Comparison of ENCODE assay signal across 12 cellular contexts in genomic region chr21:43195131-43196021, GRCh38. TPM values are rescaled to one million over a fixed set of nuclear protein-coding genes. Genes with fewer than 3 reads are reported as not detected.
DNase-seq lines count a peak whose midpoint lies in the region; ATAC-seq and TF ChIP-seq lines count a peak whose summit lies in the region.
"Had no signal": no experiment of that assay in that cellular context is flagged by ENCODE, and none has a peak within 500 bp of the region (broad histone marks: within the 10 kb centered on the region; RNA-seq: fewer than 3 reads in every experiment).

No MANE protein-coding gene starts in this region.

- peak; percentile 87 for ATAC-seq in left ventricle myocardium superior
- no peak for ATAC-seq in activated CD8-positive, alpha-beta T cell treated with anti-CD3 and anti-CD28 coated beads, Interleukin-2, amount 10 ng/mL, durations not matched to agents 7 days and 5 days
- no peak for ATAC-seq in HG02973 (IDR thresholded peaks at IDR 0.05; ENCODE audit: unreplicated experiment)
- no peak for ATAC-seq in HG02759 (IDR thresholded peaks at IDR 0.05; ENCODE audit: unreplicated experiment)
- ATAC-seq: HCT116 had no signal

- peak; percentile 34 for DNase-seq in activated CD8-positive, alpha-beta memory T cell treated with anti-CD3 and anti-CD28 coated beads, Interleukin-2, amount 50 U/mL, for 48 hours
- peak; percentile 77 for DNase-seq in left ventricle myocardium superior
- peak; percentile 80 for DNase-seq in osteocyte (ENCODE audit: extremely low spot score, unreplicated experiment)
- no peak for DNase-seq in activated CD8-positive, alpha-beta T cell treated with anti-CD3 and anti-CD28 coated beads, Interleukin-2, amount 10 ng/mL, durations not matched to agents 7 days and 5 days
- no peak for DNase-seq in NCI-H1436 treated with DMSO at 0.1 percent for 48 hours (lab: John Stamatoyannopoulos, UW)

- peak overlapping the region; percentile 51 for H2AFZ ChIP-seq in ACC112 (ENCODE audit: low read length, unreplicated experiment)

- peaks cover 32% of the 10 kb centered on the region for H3K4me1 Mint-ChIP-seq in osteocyte (ENCODE audit: unreplicated experiment)
- peaks cover 15% of the 10 kb centered on the region for H3K4me1 Mint-ChIP-seq in activated CD8-positive, alpha-beta T cell treated with anti-CD3 and anti-CD28 coated beads, Interleukin-2, amount 10 ng/mL, durations not matched to agents 7 days and 5 days (ENCODE audit: low read depth)

- H3K27ac Mint-ChIP-seq in osteocyte (ENCODE audit: unreplicated experiment) = no peak overlapping the region
- no peak overlapping the region for H3K27ac Mint-ChIP-seq in activated CD8-positive, alpha-beta T cell treated with anti-CD3 and anti-CD28 coated beads, Interleukin-2, amount 10 ng/mL, durations not matched to agents 7 days and 5 days

- peaks cover 17% of the 10 kb centered on the region for H3K9me3 Mint-ChIP-seq in osteocyte (ENCODE audit: unreplicated experiment)
- peaks cover 22% of the 10 kb centered on the region for H3K9me3 Mint-ChIP-seq in activated CD8-positive, alpha-beta T cell treated with anti-CD3 and anti-CD28 coated beads, Interleukin-2, amount 10 ng/mL, durations not matched to agents 7 days and 5 days (ENCODE audit: insufficient read depth)

- intact Hi-C loops in left ventricle myocardium superior (cut with micrococcal nuclease) = no loop called here

- no peaks in the 10 kb centered on the region for H3K27me3 ChIP-seq in ACC112 (ENCODE audit: insufficient read depth, low read length)

- H3K4me3 ChIP-seq in ACC112 (ENCODE audit: low read depth, low read length) = peak overlapping the region; percentile 14; the same call in 1 of the 2 replicates

- TF ChIP-seq CTCF in osteocyte (IDR thresholded peaks at IDR 0.05) = no peak

- peaks cover 7% of the 10 kb centered on the region for H3K36me3 Mint-ChIP-seq in osteocyte (ENCODE audit: unreplicated experiment)
- H3K36me3 Mint-ChIP-seq in activated CD8-positive, alpha-beta T cell treated with anti-CD3 and anti-CD28 coated beads, Interleukin-2, amount 10 ng/mL, durations not matched to agents 7 days and 5 days (ENCODE audit: low read depth) = peaks cover 9% of the 10 kb centered on the region

- 0 out of 2 replicates have a peak overlapping the region, but pooled peaks have one; percentile 1 for H3K27ac ChIP-seq in ACC112 (ENCODE audit: low read depth, low read length)

- peaks cover 35% of the 10 kb centered on the region for H3K4me1 ChIP-seq in ACC112 (ENCODE audit: control insufficient read depth, insufficient read depth, low read length, unreplicated experiment)

- no peaks in the 10 kb centered on the region for H3K36me3 ChIP-seq in ACC112 (ENCODE audit: insufficient read depth, low read length)

- no peak overlapping the region for H3K4me3 Mint-ChIP-seq in osteocyte (ENCODE audit: unreplicated experiment)
- no peak overlapping the region for H3K4me3 Mint-ChIP-seq in activated CD8-positive, alpha-beta T cell treated with anti-CD3 and anti-CD28 coated beads, Interleukin-2, amount 10 ng/mL, durations not matched to agents 7 days and 5 days
- H3K4me3 Mint-ChIP-seq: activated naive CD8-positive, alpha-beta T cell treated with anti-CD3 and anti-CD28 coated beads, Interleukin-2, amount 10 ng/mL, durations not matched to agents 7 days and 5 days had no signal

- CTCF ChIA-PET in activated CD8-positive, alpha-beta T cell treated with anti-CD3 and anti-CD28 coated beads, Interleukin-2, amount 10 ng/mL, durations not matched to agents 7 days and 5 days (lab: Charles Lee) = no interaction called here

- peaks cover 39% of the 10 kb centered on the region for H3K27me3 Mint-ChIP-seq in osteocyte (ENCODE audit: unreplicated experiment)
- H3K27me3 Mint-ChIP-seq in activated CD8-positive, alpha-beta T cell treated with anti-CD3 and anti-CD28 coated beads, Interleukin-2, amount 10 ng/mL, durations not matched to agents 7 days and 5 days (ENCODE audit: low read depth) = peaks cover 18% of the 10 kb centered on the region

- H3K79me2 ChIP-seq in ACC112 (ENCODE audit: control insufficient read depth, insufficient read depth, low read length, unreplicated experiment) = no peaks in the 10 kb centered on the region

- POLR2A ChIA-PET in activated CD8-positive, alpha-beta T cell treated with anti-CD3 and anti-CD28 coated beads, Interleukin-2, amount 10 ng/mL, durations not matched to agents 7 days and 5 days (lab: Charles Lee) = no interaction called here

RNA-seq across cellular contexts. Expression of gene CRYAA, which starts 26.6 kb away (rescaled TPM):
- not detected for total RNA-seq in left ventricle myocardium superior
- not detected in 2 replicates for total RNA-seq in osteocyte
- not detected for total RNA-seq in activated CD8-positive, alpha-beta T cell treated with anti-CD3 and anti-CD28 coated beads, Interleukin-2, amount 10 ng/mL, durations not matched to agents 7 days and 5 days
- total RNA-seq: activated naive CD8-positive, alpha-beta T cell treated with anti-CD3 and anti-CD28 coated beads, Interleukin-2, amount 10 ng/mL, durations not matched to agents 7 days and 5 days; endothelial cell of umbilical vein; NCI-H460 had no signal

Comparison
In these comparisons a context has a peak if more than half of its experiments do, and no peak if none do; other contexts are left out.
1. DNase-seq: peak in activated CD8-positive, alpha-beta memory T cell treated with anti-CD3 and anti-CD28 coated beads, Interleukin-2, amount 50 U/mL, for 48 hours (single experiment), left ventricle myocardium superior (single experiment) and osteocyte (single experiment); none in activated CD8-positive, alpha-beta T cell treated with anti-CD3 and anti-CD28 coated beads, Interleukin-2, amount 10 ng/mL, durations not matched to agents 7 days and 5 days (single experiment) and NCI-H1436 treated with DMSO at 0.1 percent for 48 hours (single experiment).